In genomic region chr12:80016684-80017083, GRCh38 we compare ENCODE assay signal across 20 cellular contexts.
"Had no signal": no experiment of that assay in that cellular context is flagged by ENCODE, and none has a peak within 500 bp of the region (broad histone marks: within the 10 kb centered on the region; RNA-seq: fewer than 3 reads in every experiment).

No MANE protein-coding gene starts in this region.

- H3K36me3 Mint-ChIP-seq: activated naive CD4-positive, alpha-beta T cell treated with anti-CD3 and anti-CD28 coated beads, Interleukin-2, amount 10 ng/mL, durations not matched to agents 7 days and 5 days; mesothelial cell of epicardium; stimulated activated effector memory CD8-positive, alpha-beta T cell treated with anti-CD3 and anti-CD28 coated beads, Interleukin-12 subunit alpha, Interleukin-12 subunit beta, amount 100 ng/mL, for 72 hours had no signal

- H3K4me1 ChIP-seq: pancreas had no signal

- H3K4me1 Mint-ChIP-seq: activated naive CD4-positive, alpha-beta T cell treated with anti-CD3 and anti-CD28 coated beads, Interleukin-2, amount 10 ng/mL, durations not matched to agents 7 days and 5 days; stimulated activated effector memory CD8-positive, alpha-beta T cell treated with anti-CD3 and anti-CD28 coated beads, Interleukin-12 subunit alpha, Interleukin-12 subunit beta, amount 100 ng/mL, for 72 hours had no signal

- H3K36me3 ChIP-seq: pancreas had no signal

- DNase-seq: activated CD4-positive, alpha-beta T cell treated with anti-CD3 and anti-CD28 coated beads, Interleukin-2, amount 50 U/mL, for 1 hour; activated CD4-positive, CD25-positive, alpha-beta regulatory T cell treated with anti-CD3 and anti-CD28 coated beads, Interleukin-2, amount 50 U/mL, for 72 hours; activated CD8-positive, alpha-beta memory T cell treated with anti-CD3 and anti-CD28 coated beads for 24 hours; activated CD8-positive, alpha-beta memory T cell treated with anti-CD3 and anti-CD28 coated beads, Interleukin-2, amount 50 U/mL, for 48 hours; activated effector memory CD4-positive, alpha-beta T cell treated with Interleukin-2 at 50 U/mL for 16 hours; activated naive CD4-positive, alpha-beta T cell treated with anti-CD3 and anti-CD28 coated beads, Interleukin-2, amount 10 ng/mL, durations not matched to agents 7 days and 5 days; activated T-cell treated with anti-CD3 and anti-CD28 coated beads, Interleukin-2, amount 50 U/mL, for 48 hours; dermis blood vessel endothelial cell; effector memory CD4-positive, alpha-beta T cell; foreskin fibroblast; glutamatergic neuron; hippocampal formation; islet precursor cell; pancreas; stimulated activated CD4-positive, alpha-beta T cell treated with anti-CD3 and anti-CD28 coated beads, Interleukin-4, amount 100 ng/mL, for 24 hours had no signal

- H3K9me3 ChIP-seq: pancreas had no signal

- H3K4me3 ChIP-seq: lung, pancreas had no signal

- H3K4me3 Mint-ChIP-seq: activated naive CD4-positive, alpha-beta T cell treated with anti-CD3 and anti-CD28 coated beads, Interleukin-2, amount 10 ng/mL, durations not matched to agents 7 days and 5 days; mesothelial cell of epicardium; stimulated activated effector memory CD8-positive, alpha-beta T cell treated with anti-CD3 and anti-CD28 coated beads, Interleukin-12 subunit alpha, Interleukin-12 subunit beta, amount 100 ng/mL, for 72 hours; T-helper 1 cell treated with Interleukin-12 subunit alpha and Interleukin-12 subunit beta and Interleukin-4 antibody, amounts not matched to agents 30 μg/mL and 1 μg/mL, for 36 hours had no signal

- H3K27ac Mint-ChIP-seq: activated naive CD4-positive, alpha-beta T cell treated with anti-CD3 and anti-CD28 coated beads, Interleukin-2, amount 10 ng/mL, durations not matched to agents 7 days and 5 days; stimulated activated effector memory CD8-positive, alpha-beta T cell treated with anti-CD3 and anti-CD28 coated beads, Interleukin-12 subunit alpha, Interleukin-12 subunit beta, amount 100 ng/mL, for 72 hours; T-helper 1 cell treated with Interleukin-12 subunit alpha and Interleukin-12 subunit beta and Interleukin-4 antibody, amounts not matched to agents 30 μg/mL and 1 μg/mL, for 36 hours had no signal

- H3K27me3 ChIP-seq: pancreas had no signal

- H3K9me3 Mint-ChIP-seq: activated naive CD4-positive, alpha-beta T cell treated with anti-CD3 and anti-CD28 coated beads, Interleukin-2, amount 10 ng/mL, durations not matched to agents 7 days and 5 days; T-helper 1 cell treated with Interleukin-12 subunit alpha and Interleukin-12 subunit beta and Interleukin-4 antibody, amounts not matched to agents 30 μg/mL and 1 μg/mL, for 36 hours had no signal

- ATAC-seq: pancreas; sciatic nerve; stimulated activated effector memory CD8-positive, alpha-beta T cell treated with anti-CD3 and anti-CD28 coated beads, Interleukin-12 subunit alpha, Interleukin-12 subunit beta, amount 100 ng/mL, for 72 hours had no signal

- H3K27ac ChIP-seq: pancreas had no signal
